ENCODE assay signal across 2 cellular contexts in genomic region chr6:163525926-163526325, GRCh38.
TF ChIP-seq lines count a peak whose summit lies in the region.

No MANE protein-coding gene starts in this region.

TF ChIP-seq in liver, 16 proteins besides CTCF, POLR2A, EP300 and RAD21 (continued from another document):
- TF ChIP-seq, protein P1, sequence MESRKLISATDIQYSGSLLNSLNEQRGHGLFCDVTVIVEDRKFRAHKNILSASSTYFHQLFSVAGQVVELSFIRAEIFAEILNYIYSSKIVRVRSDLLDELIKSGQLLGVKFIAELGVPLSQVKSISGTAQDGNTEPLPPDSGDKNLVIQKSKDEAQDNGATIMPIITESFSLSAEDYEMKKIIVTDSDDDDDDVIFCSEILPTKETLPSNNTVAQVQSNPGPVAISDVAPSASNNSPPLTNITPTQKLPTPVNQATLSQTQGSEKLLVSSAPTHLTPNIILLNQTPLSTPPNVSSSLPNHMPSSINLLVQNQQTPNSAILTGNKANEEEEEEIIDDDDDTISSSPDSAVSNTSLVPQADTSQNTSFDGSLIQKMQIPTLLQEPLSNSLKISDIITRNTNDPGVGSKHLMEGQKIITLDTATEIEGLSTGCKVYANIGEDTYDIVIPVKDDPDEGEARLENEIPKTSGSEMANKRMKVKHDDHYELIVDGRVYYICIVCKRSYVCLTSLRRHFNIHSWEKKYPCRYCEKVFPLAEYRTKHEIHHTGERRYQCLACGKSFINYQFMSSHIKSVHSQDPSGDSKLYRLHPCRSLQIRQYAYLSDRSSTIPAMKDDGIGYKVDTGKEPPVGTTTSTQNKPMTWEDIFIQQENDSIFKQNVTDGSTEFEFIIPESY (IDR thresholded peaks at IDR 0.05) = no peak
- TF ChIP-seq HNF4A (conservative IDR thresholded peaks at IDR 0.05) (no peak), YY1 (IDR thresholded peaks at IDR 0.05) (no peak), FOXA1 (IDR thresholded peaks at IDR 0.05) (no peak), EGR1 (IDR thresholded peaks at IDR 0.05; ENCODE audit: low read depth in 2 of 2) (no peak), GABPA (IDR thresholded peaks at IDR 0.05 in 1 of 2, conservative IDR thresholded peaks at IDR 0.05 in 1 of 2) (no peak), FOXA2 (IDR thresholded peaks at IDR 0.05) (no peak), HNF4G (IDR thresholded peaks at IDR 0.05) (no peak), TAF1 (conservative IDR thresholded peaks at IDR 0.05) (no peak), SP1 (IDR thresholded peaks at IDR 0.05) (no peak), JUND (IDR thresholded peaks at IDR 0.05) (no peak)
- TF ChIP-seq, protein P2, sequence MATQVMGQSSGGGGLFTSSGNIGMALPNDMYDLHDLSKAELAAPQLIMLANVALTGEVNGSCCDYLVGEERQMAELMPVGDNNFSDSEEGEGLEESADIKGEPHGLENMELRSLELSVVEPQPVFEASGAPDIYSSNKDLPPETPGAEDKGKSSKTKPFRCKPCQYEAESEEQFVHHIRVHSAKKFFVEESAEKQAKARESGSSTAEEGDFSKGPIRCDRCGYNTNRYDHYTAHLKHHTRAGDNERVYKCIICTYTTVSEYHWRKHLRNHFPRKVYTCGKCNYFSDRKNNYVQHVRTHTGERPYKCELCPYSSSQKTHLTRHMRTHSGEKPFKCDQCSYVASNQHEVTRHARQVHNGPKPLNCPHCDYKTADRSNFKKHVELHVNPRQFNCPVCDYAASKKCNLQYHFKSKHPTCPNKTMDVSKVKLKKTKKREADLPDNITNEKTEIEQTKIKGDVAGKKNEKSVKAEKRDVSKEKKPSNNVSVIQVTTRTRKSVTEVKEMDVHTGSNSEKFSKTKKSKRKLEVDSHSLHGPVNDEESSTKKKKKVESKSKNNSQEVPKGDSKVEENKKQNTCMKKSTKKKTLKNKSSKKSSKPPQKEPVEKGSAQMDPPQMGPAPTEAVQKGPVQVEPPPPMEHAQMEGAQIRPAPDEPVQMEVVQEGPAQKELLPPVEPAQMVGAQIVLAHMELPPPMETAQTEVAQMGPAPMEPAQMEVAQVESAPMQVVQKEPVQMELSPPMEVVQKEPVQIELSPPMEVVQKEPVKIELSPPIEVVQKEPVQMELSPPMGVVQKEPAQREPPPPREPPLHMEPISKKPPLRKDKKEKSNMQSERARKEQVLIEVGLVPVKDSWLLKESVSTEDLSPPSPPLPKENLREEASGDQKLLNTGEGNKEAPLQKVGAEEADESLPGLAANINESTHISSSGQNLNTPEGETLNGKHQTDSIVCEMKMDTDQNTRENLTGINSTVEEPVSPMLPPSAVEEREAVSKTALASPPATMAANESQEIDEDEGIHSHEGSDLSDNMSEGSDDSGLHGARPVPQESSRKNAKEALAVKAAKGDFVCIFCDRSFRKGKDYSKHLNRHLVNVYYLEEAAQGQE (IDR thresholded peaks at IDR 0.05) = no peak
- TF ChIP-seq, protein P3, sequence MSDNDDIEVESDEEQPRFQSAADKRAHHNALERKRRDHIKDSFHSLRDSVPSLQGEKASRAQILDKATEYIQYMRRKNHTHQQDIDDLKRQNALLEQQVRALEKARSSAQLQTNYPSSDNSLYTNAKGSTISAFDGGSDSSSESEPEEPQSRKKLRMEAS (IDR thresholded peaks at IDR 0.05) = no peak
- TF ChIP-seq, protein P4, sequence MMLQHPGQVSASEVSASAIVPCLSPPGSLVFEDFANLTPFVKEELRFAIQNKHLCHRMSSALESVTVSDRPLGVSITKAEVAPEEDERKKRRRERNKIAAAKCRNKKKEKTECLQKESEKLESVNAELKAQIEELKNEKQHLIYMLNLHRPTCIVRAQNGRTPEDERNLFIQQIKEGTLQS (IDR thresholded peaks at IDR 0.05) = no peak

TF ChIP-seq in HepG2, 621 proteins besides CTCF, POLR2A, EP300 and RAD21 (continued from another document):
- TF ChIP-seq, protein P5, sequence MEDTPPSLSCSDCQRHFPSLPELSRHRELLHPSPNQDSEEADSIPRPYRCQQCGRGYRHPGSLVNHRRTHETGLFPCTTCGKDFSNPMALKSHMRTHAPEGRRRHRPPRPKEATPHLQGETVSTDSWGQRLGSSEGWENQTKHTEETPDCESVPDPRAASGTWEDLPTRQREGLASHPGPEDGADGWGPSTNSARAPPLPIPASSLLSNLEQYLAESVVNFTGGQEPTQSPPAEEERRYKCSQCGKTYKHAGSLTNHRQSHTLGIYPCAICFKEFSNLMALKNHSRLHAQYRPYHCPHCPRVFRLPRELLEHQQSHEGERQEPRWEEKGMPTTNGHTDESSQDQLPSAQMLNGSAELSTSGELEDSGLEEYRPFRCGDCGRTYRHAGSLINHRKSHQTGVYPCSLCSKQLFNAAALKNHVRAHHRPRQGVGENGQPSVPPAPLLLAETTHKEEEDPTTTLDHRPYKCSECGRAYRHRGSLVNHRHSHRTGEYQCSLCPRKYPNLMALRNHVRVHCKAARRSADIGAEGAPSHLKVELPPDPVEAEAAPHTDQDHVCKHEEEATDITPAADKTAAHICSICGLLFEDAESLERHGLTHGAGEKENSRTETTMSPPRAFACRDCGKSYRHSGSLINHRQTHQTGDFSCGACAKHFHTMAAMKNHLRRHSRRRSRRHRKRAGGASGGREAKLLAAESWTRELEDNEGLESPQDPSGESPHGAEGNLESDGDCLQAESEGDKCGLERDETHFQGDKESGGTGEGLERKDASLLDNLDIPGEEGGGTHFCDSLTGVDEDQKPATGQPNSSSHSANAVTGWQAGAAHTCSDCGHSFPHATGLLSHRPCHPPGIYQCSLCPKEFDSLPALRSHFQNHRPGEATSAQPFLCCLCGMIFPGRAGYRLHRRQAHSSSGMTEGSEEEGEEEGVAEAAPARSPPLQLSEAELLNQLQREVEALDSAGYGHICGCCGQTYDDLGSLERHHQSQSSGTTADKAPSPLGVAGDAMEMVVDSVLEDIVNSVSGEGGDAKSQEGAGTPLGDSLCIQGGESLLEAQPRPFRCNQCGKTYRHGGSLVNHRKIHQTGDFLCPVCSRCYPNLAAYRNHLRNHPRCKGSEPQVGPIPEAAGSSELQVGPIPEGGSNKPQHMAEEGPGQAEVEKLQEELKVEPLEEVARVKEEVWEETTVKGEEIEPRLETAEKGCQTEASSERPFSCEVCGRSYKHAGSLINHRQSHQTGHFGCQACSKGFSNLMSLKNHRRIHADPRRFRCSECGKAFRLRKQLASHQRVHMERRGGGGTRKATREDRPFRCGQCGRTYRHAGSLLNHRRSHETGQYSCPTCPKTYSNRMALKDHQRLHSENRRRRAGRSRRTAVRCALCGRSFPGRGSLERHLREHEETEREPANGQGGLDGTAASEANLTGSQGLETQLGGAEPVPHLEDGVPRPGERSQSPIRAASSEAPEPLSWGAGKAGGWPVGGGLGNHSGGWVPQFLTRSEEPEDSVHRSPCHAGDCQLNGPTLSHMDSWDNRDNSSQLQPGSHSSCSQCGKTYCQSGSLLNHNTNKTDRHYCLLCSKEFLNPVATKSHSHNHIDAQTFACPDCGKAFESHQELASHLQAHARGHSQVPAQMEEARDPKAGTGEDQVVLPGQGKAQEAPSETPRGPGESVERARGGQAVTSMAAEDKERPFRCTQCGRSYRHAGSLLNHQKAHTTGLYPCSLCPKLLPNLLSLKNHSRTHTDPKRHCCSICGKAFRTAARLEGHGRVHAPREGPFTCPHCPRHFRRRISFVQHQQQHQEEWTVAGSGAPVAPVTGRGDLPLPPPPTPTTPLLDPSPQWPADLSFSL (CRISPR knock-in tag; IDR thresholded peaks at IDR 0.05) = no peak
- TF ChIP-seq FOSL2 (CRISPR knock-in tag; IDR thresholded peaks at IDR 0.05) (no peak), ZNF317 (CRISPR knock-in tag; IDR thresholded peaks at IDR 0.05) (no peak), ZNF788 (CRISPR knock-in tag; IDR thresholded peaks at IDR 0.05; ENCODE audit: borderline replicate concordance) (no peak), BORCS8-MEF2B (CRISPR knock-in tag; IDR thresholded peaks at IDR 0.05) (no peak), ZNF749 (CRISPR knock-in tag; IDR thresholded peaks at IDR 0.05; ENCODE audit: borderline replicate concordance) (no peak), ZNF513 (CRISPR knock-in tag; conservative IDR thresholded peaks at IDR 0.05) (no peak), POLR2AphosphoS5 (IDR thresholded peaks at IDR 0.05; ENCODE audit: low read depth, low read length) (no peak), FOSL1 (CRISPR knock-in tag; IDR thresholded peaks at IDR 0.05; ENCODE audit: borderline replicate concordance) (no peak)
- TF ChIP-seq, protein P6, sequence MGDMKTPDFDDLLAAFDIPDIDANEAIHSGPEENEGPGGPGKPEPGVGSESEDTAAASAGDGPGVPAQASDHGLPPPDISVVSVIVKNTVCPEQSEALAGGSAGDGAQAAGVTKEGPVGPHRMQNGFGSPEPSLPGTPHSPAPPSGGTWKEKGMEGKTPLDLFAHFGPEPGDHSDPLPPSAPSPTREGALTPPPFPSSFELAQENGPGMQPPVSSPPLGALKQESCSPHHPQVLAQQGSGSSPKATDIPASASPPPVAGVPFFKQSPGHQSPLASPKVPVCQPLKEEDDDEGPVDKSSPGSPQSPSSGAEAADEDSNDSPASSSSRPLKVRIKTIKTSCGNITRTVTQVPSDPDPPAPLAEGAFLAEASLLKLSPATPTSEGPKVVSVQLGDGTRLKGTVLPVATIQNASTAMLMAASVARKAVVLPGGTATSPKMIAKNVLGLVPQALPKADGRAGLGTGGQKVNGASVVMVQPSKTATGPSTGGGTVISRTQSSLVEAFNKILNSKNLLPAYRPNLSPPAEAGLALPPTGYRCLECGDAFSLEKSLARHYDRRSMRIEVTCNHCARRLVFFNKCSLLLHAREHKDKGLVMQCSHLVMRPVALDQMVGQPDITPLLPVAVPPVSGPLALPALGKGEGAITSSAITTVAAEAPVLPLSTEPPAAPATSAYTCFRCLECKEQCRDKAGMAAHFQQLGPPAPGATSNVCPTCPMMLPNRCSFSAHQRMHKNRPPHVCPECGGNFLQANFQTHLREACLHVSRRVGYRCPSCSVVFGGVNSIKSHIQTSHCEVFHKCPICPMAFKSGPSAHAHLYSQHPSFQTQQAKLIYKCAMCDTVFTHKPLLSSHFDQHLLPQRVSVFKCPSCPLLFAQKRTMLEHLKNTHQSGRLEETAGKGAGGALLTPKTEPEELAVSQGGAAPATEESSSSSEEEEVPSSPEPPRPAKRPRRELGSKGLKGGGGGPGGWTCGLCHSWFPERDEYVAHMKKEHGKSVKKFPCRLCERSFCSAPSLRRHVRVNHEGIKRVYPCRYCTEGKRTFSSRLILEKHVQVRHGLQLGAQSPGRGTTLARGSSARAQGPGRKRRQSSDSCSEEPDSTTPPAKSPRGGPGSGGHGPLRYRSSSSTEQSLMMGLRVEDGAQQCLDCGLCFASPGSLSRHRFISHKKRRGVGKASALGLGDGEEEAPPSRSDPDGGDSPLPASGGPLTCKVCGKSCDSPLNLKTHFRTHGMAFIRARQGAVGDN (CRISPR knock-in tag; IDR thresholded peaks at IDR 0.05) = no peak
- TF ChIP-seq, protein P7, sequence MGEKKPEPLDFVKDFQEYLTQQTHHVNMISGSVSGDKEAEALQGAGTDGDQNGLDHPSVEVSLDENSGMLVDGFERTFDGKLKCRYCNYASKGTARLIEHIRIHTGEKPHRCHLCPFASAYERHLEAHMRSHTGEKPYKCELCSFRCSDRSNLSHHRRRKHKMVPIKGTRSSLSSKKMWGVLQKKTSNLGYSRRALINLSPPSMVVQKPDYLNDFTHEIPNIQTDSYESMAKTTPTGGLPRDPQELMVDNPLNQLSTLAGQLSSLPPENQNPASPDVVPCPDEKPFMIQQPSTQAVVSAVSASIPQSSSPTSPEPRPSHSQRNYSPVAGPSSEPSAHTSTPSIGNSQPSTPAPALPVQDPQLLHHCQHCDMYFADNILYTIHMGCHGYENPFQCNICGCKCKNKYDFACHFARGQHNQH (CRISPR knock-in tag; IDR thresholded peaks at IDR 0.05) = no peak
- TF ChIP-seq, protein P8, sequence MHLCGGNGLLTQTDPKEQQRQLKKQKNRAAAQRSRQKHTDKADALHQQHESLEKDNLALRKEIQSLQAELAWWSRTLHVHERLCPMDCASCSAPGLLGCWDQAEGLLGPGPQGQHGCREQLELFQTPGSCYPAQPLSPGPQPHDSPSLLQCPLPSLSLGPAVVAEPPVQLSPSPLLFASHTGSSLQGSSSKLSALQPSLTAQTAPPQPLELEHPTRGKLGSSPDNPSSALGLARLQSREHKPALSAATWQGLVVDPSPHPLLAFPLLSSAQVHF (CRISPR knock-in tag; IDR thresholded peaks at IDR 0.05) = no peak
- TF ChIP-seq, protein P9, sequence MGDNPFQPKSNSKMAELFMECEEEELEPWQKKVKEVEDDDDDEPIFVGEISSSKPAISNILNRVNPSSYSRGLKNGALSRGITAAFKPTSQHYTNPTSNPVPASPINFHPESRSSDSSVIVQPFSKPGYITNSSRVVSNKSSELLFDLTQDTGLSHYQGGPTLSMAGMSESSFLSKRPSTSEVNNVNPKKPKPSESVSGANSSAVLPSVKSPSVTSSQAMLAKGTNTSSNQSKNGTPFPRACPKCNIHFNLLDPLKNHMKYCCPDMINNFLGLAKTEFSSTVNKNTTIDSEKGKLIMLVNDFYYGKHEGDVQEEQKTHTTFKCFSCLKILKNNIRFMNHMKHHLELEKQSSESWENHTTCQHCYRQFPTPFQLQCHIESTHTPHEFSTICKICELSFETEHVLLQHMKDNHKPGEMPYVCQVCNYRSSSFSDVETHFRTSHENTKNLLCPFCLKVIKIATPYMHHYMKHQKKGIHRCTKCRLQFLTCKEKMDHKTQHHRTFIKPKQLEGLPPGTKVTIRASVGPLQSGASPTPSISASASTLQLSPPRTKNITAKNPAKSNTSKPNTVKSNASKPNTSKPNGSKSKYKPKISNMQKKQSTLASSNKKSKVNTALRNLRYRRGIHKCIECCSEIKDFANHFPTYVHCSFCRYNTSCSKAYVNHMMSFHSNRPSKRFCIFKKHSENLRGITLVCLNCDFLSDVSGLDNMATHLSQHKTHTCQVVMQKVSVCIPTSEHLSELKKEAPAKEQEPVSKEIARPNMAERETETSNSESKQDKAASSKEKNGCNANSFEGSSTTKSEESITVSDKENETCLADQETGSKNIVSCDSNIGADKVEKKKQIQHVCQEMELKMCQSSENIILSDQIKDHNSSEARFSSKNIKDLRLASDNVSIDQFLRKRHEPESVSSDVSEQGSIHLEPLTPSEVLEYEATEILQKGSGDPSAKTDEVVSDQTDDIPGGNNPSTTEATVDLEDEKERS (CRISPR knock-in tag; IDR thresholded peaks at IDR 0.05) = no peak
